In genomic region chr3:100605358-100605757, GRCh38 we compare ENCODE assay signal across 1 cellular context.
TF ChIP-seq lines count a peak whose summit lies in the region.

No MANE protein-coding gene starts in this region.

TF ChIP-seq in H1, 55 proteins besides CTCF, POLR2A, EP300 and RAD21:
- no peak for TF ChIP-seq NANOG (IDR thresholded peaks at IDR 0.05; ENCODE audit: insufficient read depth, low read depth, low read length, poor library complexity, severe bottlenecking)
- TF ChIP-seq RBBP5 (IDR thresholded peaks at IDR 0.05; ENCODE audit: borderline replicate concordance, low read depth, low read length), result no peak
- TF ChIP-seq GABPA (IDR thresholded peaks at IDR 0.05; ENCODE audit: borderline replicate concordance, insufficient read depth, low read length), result no peak
- no peak for TF ChIP-seq SP1 (IDR thresholded peaks at IDR 0.05; ENCODE audit: low read depth, low read length)
- TF ChIP-seq POU5F1 (IDR thresholded peaks at IDR 0.05; ENCODE audit: low read depth, low read length), result no peak
- no peak for TF ChIP-seq SP4 (IDR thresholded peaks at IDR 0.05; ENCODE audit: low read length)
- no peak for TF ChIP-seq KDM1A (IDR thresholded peaks at IDR 0.05; ENCODE audit: borderline replicate concordance, low read length)
- TF ChIP-seq SUZ12 (IDR thresholded peaks at IDR 0.05; ENCODE audit: low read length), result no peak
- no peak for TF ChIP-seq KDM4A (IDR thresholded peaks at IDR 0.05; ENCODE audit: low read depth, low read length, severe bottlenecking)
- no peak for TF ChIP-seq CREB1 (IDR thresholded peaks at IDR 0.05)
- no peak for TF ChIP-seq JUND (IDR thresholded peaks at IDR 0.05; ENCODE audit: low read length)
- TF ChIP-seq ASH2L (IDR thresholded peaks at IDR 0.05; ENCODE audit: low read length), result no peak
- TF ChIP-seq BACH1 (IDR thresholded peaks at IDR 0.05; ENCODE audit: low read length), result no peak
- no peak for TF ChIP-seq SIN3A (conservative IDR thresholded peaks at IDR 0.05 in 1 of 2, IDR thresholded peaks at IDR 0.05 in 1 of 2; ENCODE audit: low read depth in 1 of 2, low read length in 2 of 2)
- TF ChIP-seq ZNF274 (IDR thresholded peaks at IDR 0.05; ENCODE audit: borderline replicate concordance, extremely low read depth, low read length), result no peak
- TF ChIP-seq JUN (IDR thresholded peaks at IDR 0.05; ENCODE audit: low read depth, low read length), result no peak
- TF ChIP-seq ATF3 (IDR thresholded peaks at IDR 0.05; ENCODE audit: insufficient read depth, low read depth, low read length), result no peak
- TF ChIP-seq USF2 (IDR thresholded peaks at IDR 0.05; ENCODE audit: low read length), result no peak
- no peak for TF ChIP-seq TBP (IDR thresholded peaks at IDR 0.05; ENCODE audit: low read depth, low read length)
